Comparison of ENCODE assay signal across 1 cellular context in genomic region chr6:31462964-31463940, GRCh38.
TF ChIP-seq lines count a peak whose summit lies in the region.

No MANE protein-coding gene starts in this region.

TF ChIP-seq in GM12878, 131 proteins besides CTCF, POLR2A, EP300 and RAD21 (continued from another document and continues in another):
- TF ChIP-seq PKNOX1 (IDR thresholded peaks at IDR 0.05) (no peak), ZNF274 (IDR thresholded peaks at IDR 0.05; ENCODE audit: insufficient read depth, insufficient read length) (no peak), STAT1 (conservative IDR thresholded peaks at IDR 0.05) (no peak), ATF7 (IDR thresholded peaks at IDR 0.05; ENCODE audit: low read depth) (no peak), MTA3 (IDR thresholded peaks at IDR 0.05; ENCODE audit: borderline replicate concordance, low read length) (no peak), POU2F2 (IDR thresholded peaks at IDR 0.05; ENCODE audit: borderline replicate concordance, low read depth, low read length) (peak; percentile 90; the same call in 2 of the 3 replicates), IRF4 (IDR thresholded peaks at IDR 0.05; ENCODE audit: low read depth, low read length) (no peak), CREM (IDR thresholded peaks at IDR 0.05; ENCODE audit: low read depth) (peak; percentile 96), ZZZ3 (IDR thresholded peaks at IDR 0.05; ENCODE audit: control insufficient read depth, insufficient read length, low read depth) (no peak), IKZF1 (conservative IDR thresholded peaks at IDR 0.05) (peak; percentile 85), TAF1 (IDR thresholded peaks at IDR 0.05; ENCODE audit: borderline replicate concordance, low read depth, low read length) (peak; percentile 95), IRF3 (IDR thresholded peaks at IDR 0.05) (peak; percentile 68; the same call in 1 of the 2 replicates), EED (IDR thresholded peaks at IDR 0.05; ENCODE audit: low read depth) (peak; percentile 54), FOXM1 (IDR thresholded peaks at IDR 0.05; ENCODE audit: low read depth, low read length) (no peak), BMI1 (IDR thresholded peaks at IDR 0.05; ENCODE audit: borderline replicate concordance) (no peak), HDAC2 (IDR thresholded peaks at IDR 0.05) (no peak), NR2C1 (IDR thresholded peaks at IDR 0.05) (no peak), ZBTB40 (IDR thresholded peaks at IDR 0.05; ENCODE audit: borderline replicate concordance) (no peak), NFYA (IDR thresholded peaks at IDR 0.05; ENCODE audit: borderline replicate concordance, low read depth, low read length) (no peak; the same call in 1 of the 2 replicates), CHD4 (IDR thresholded peaks at IDR 0.05) (no peak), MEF2A (IDR thresholded peaks at IDR 0.05; ENCODE audit: insufficient read depth, low read depth, low read length) (no peak), YBX1 (IDR thresholded peaks at IDR 0.05) (no peak), MYB (IDR thresholded peaks at IDR 0.05; ENCODE audit: borderline replicate concordance, low read depth, low read length) (no peak), GATAD2B (conservative IDR thresholded peaks at IDR 0.05; ENCODE audit: low read depth) (no peak), NR2C2 (IDR thresholded peaks at IDR 0.05; ENCODE audit: borderline replicate concordance, control insufficient read depth, insufficient read length, low read depth) (no peak), LARP7 (IDR thresholded peaks at IDR 0.05) (peak; percentile 34; the same call in 1 of the 2 replicates)
- TF ChIP-seq, protein P1, sequence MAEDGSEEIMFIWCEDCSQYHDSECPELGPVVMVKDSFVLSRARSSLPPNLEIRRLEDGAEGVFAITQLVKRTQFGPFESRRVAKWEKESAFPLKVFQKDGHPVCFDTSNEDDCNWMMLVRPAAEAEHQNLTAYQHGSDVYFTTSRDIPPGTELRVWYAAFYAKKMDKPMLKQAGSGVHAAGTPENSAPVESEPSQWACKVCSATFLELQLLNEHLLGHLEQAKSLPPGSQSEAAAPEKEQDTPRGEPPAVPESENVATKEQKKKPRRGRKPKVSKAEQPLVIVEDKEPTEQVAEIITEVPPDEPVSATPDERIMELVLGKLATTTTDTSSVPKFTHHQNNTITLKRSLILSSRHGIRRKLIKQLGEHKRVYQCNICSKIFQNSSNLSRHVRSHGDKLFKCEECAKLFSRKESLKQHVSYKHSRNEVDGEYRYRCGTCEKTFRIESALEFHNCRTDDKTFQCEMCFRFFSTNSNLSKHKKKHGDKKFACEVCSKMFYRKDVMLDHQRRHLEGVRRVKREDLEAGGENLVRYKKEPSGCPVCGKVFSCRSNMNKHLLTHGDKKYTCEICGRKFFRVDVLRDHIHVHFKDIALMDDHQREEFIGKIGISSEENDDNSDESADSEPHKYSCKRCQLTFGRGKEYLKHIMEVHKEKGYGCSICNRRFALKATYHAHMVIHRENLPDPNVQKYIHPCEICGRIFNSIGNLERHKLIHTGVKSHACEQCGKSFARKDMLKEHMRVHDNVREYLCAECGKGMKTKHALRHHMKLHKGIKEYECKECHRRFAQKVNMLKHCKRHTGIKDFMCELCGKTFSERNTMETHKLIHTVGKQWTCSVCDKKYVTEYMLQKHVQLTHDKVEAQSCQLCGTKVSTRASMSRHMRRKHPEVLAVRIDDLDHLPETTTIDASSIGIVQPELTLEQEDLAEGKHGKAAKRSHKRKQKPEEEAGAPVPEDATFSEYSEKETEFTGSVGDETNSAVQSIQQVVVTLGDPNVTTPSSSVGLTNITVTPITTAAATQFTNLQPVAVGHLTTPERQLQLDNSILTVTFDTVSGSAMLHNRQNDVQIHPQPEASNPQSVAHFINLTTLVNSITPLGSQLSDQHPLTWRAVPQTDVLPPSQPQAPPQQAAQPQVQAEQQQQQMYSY (CRISPR knock-in tag; IDR thresholded peaks at IDR 0.05): no peak
- TF ChIP-seq, protein P2, sequence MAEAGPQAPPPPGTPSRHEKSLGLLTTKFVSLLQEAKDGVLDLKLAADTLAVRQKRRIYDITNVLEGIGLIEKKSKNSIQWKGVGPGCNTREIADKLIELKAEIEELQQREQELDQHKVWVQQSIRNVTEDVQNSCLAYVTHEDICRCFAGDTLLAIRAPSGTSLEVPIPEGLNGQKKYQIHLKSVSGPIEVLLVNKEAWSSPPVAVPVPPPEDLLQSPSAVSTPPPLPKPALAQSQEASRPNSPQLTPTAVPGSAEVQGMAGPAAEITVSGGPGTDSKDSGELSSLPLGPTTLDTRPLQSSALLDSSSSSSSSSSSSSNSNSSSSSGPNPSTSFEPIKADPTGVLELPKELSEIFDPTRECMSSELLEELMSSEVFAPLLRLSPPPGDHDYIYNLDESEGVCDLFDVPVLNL (IDR thresholded peaks at IDR 0.05; ENCODE audit: low read depth, low read length): no peak
- TF ChIP-seq, protein P3, sequence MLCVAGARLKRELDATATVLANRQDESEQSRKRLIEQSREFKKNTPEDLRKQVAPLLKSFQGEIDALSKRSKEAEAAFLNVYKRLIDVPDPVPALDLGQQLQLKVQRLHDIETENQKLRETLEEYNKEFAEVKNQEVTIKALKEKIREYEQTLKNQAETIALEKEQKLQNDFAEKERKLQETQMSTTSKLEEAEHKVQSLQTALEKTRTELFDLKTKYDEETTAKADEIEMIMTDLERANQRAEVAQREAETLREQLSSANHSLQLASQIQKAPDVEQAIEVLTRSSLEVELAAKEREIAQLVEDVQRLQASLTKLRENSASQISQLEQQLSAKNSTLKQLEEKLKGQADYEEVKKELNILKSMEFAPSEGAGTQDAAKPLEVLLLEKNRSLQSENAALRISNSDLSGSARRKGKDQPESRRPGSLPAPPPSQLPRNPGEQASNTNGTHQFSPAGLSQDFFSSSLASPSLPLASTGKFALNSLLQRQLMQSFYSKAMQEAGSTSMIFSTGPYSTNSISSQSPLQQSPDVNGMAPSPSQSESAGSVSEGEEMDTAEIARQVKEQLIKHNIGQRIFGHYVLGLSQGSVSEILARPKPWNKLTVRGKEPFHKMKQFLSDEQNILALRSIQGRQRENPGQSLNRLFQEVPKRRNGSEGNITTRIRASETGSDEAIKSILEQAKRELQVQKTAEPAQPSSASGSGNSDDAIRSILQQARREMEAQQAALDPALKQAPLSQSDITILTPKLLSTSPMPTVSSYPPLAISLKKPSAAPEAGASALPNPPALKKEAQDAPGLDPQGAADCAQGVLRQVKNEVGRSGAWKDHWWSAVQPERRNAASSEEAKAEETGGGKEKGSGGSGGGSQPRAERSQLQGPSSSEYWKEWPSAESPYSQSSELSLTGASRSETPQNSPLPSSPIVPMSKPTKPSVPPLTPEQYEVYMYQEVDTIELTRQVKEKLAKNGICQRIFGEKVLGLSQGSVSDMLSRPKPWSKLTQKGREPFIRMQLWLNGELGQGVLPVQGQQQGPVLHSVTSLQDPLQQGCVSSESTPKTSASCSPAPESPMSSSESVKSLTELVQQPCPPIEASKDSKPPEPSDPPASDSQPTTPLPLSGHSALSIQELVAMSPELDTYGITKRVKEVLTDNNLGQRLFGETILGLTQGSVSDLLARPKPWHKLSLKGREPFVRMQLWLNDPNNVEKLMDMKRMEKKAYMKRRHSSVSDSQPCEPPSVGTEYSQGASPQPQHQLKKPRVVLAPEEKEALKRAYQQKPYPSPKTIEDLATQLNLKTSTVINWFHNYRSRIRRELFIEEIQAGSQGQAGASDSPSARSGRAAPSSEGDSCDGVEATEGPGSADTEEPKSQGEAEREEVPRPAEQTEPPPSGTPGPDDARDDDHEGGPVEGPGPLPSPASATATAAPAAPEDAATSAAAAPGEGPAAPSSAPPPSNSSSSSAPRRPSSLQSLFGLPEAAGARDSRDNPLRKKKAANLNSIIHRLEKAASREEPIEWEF (IDR thresholded peaks at IDR 0.05; ENCODE audit: insufficient replicate concordance, low read depth, low read length): no peak
- TF ChIP-seq, protein P4, sequence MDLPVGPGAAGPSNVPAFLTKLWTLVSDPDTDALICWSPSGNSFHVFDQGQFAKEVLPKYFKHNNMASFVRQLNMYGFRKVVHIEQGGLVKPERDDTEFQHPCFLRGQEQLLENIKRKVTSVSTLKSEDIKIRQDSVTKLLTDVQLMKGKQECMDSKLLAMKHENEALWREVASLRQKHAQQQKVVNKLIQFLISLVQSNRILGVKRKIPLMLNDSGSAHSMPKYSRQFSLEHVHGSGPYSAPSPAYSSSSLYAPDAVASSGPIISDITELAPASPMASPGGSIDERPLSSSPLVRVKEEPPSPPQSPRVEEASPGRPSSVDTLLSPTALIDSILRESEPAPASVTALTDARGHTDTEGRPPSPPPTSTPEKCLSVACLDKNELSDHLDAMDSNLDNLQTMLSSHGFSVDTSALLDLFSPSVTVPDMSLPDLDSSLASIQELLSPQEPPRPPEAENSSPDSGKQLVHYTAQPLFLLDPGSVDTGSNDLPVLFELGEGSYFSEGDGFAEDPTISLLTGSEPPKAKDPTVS (IDR thresholded peaks at IDR 0.05; ENCODE audit: low read depth, low read length): no peak
- TF ChIP-seq, protein P5, sequence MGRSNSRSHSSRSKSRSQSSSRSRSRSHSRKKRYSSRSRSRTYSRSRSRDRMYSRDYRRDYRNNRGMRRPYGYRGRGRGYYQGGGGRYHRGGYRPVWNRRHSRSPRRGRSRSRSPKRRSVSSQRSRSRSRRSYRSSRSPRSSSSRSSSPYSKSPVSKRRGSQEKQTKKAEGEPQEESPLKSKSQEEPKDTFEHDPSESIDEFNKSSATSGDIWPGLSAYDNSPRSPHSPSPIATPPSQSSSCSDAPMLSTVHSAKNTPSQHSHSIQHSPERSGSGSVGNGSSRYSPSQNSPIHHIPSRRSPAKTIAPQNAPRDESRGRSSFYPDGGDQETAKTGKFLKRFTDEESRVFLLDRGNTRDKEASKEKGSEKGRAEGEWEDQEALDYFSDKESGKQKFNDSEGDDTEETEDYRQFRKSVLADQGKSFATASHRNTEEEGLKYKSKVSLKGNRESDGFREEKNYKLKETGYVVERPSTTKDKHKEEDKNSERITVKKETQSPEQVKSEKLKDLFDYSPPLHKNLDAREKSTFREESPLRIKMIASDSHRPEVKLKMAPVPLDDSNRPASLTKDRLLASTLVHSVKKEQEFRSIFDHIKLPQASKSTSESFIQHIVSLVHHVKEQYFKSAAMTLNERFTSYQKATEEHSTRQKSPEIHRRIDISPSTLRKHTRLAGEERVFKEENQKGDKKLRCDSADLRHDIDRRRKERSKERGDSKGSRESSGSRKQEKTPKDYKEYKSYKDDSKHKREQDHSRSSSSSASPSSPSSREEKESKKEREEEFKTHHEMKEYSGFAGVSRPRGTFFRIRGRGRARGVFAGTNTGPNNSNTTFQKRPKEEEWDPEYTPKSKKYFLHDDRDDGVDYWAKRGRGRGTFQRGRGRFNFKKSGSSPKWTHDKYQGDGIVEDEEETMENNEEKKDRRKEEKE (IDR thresholded peaks at IDR 0.05): peak; percentile 6; the same call in 1 of the 2 replicates
- TF ChIP-seq, protein P6, sequence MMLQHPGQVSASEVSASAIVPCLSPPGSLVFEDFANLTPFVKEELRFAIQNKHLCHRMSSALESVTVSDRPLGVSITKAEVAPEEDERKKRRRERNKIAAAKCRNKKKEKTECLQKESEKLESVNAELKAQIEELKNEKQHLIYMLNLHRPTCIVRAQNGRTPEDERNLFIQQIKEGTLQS (IDR thresholded peaks at IDR 0.05; ENCODE audit: borderline replicate concordance, extremely low read depth, low read depth, low read length): no peak
- TF ChIP-seq, protein P7, sequence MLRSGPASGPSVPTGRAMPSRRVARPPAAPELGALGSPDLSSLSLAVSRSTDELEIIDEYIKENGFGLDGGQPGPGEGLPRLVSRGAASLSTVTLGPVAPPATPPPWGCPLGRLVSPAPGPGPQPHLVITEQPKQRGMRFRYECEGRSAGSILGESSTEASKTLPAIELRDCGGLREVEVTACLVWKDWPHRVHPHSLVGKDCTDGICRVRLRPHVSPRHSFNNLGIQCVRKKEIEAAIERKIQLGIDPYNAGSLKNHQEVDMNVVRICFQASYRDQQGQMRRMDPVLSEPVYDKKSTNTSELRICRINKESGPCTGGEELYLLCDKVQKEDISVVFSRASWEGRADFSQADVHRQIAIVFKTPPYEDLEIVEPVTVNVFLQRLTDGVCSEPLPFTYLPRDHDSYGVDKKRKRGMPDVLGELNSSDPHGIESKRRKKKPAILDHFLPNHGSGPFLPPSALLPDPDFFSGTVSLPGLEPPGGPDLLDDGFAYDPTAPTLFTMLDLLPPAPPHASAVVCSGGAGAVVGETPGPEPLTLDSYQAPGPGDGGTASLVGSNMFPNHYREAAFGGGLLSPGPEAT (IDR thresholded peaks at IDR 0.05; ENCODE audit: low read depth): peak; percentile 82
